Comparison of ENCODE assay signal across 24 cellular contexts in genomic region chr1:241679404-241679803, GRCh38. TPM values are rescaled to one million over a fixed set of nuclear protein-coding genes. Genes with fewer than 3 reads are reported as not detected.
"Had no signal": no experiment of that assay in that cellular context is flagged by ENCODE, and none has a peak within 500 bp of the region (broad histone marks: within the 10 kb centered on the region; RNA-seq: fewer than 3 reads in every experiment).

No MANE protein-coding gene starts in this region.

- H3K4me3 ChIP-seq: SJCRH30 had no signal

- DNase-seq: Kasumi-1; KG1; MV-4-11; NCI-H1048; NCI-H1105; NCI-H1417; NCI-H187; NCI-H2029; NCI-H2081 treated with DMSO at 0.1 percent for 48 hours; NCI-H2171; NCI-H226; NCI-H446; NCI-H510A; NCI-H524 treated with DMSO at 0.1 percent for 48 hours; NCI-H69; NCI-H774; NK-92 treated with Interleukin-12 subunit alpha and Interleukin-12 subunit beta, amount 100 ng/mL, for 24 hours; PC-3; SHP77 treated with DMSO at 0.1 percent for 48 hours; SJCRH30 had no signal

- H3K9me3 ChIP-seq: SJCRH30 had no signal

- H3K36me3 ChIP-seq: SJCRH30 had no signal

- H3K27ac ChIP-seq: RWPE1, SJCRH30 had no signal

- H3K4me1 ChIP-seq: SJCRH30 had no signal

- H3K27me3 ChIP-seq: SJCRH30 had no signal

RNA-seq across cellular contexts. Expression of gene WDR64, which starts 27.3 kb away (rescaled TPM):
- total RNA-seq: HT-29, M059J, OCI-LY7, PC-3, SJCRH30 had no signal
